ENCODE assay signal across 14 cellular contexts in genomic region chr11:78208257-78209165, GRCh38. TPM values are rescaled to one million over a fixed set of nuclear protein-coding genes. Genes with fewer than 3 reads are reported as not detected.
DNase-seq lines count a peak whose midpoint lies in the region; ATAC-seq and TF ChIP-seq lines count a peak whose summit lies in the region.
"Had no signal": no experiment of that assay in that cellular context is flagged by ENCODE, and none has a peak within 500 bp of the region (broad histone marks: within the 10 kb centered on the region; RNA-seq: fewer than 3 reads in every experiment).

No MANE protein-coding gene starts in this region.

- CTCF ChIA-PET in MCF 10A (lab: Yijun Ruan, JAX) (interaction anchor here (0.6 kb wide), 1 partner anchor 301 kb away, joined by 4 read pairs; no protein-coding TSS in a partner anchor), mammary epithelial cell (lab: Charles Lee; ENCODE audit: low non-redundant PET) (no interaction called here)

- dilution Hi-C loops in mammary epithelial cell (cut with HindIII; ENCODE audit: low sequenced_read_pairs) = loop anchor here (5.0 kb wide), 1 partner anchor 104 kb away; no protein-coding TSS in a partner anchor

- H3K79me2 ChIP-seq in mammary epithelial cell (ENCODE audit: insufficient read depth, low read length) = peaks cover 10% of the 10 kb centered on the region

- no peaks in the 10 kb centered on the region for H3K9me3 Mint-ChIP-seq in MCF 10A (ENCODE audit: unreplicated experiment)
- H3K9me3 Mint-ChIP-seq: activated CD4-positive, alpha-beta T cell treated with anti-CD3 and anti-CD28 coated beads, Interleukin-2, amount 10 ng/mL, durations not matched to agents 24 days and 14 days had no signal

- H4K20me1 ChIP-seq in mammary epithelial cell (ENCODE audit: insufficient read depth, low read length) = no peaks in the 10 kb centered on the region

- peaks cover 6% of the 10 kb centered on the region for H3K36me3 ChIP-seq in mammary epithelial cell (ENCODE audit: insufficient read depth, low read length)
- H3K36me3 ChIP-seq in spleen = peaks cover 0 to 75% (median 16%) of the 10 kb centered on the region in 6 donors
- H3K36me3 ChIP-seq in WERI-Rb-1 = peaks cover 18% of the 10 kb centered on the region

- no peak overlapping the region for H3K4me3 Mint-ChIP-seq in MCF 10A (ENCODE audit: unreplicated experiment)
- peak overlapping the region; percentile 25 for H3K4me3 Mint-ChIP-seq in T-helper 17 cell
- H3K4me3 Mint-ChIP-seq: activated CD4-positive, alpha-beta T cell treated with anti-CD3 and anti-CD28 coated beads, Interleukin-2, amount 10 ng/mL, durations not matched to agents 24 days and 14 days had no signal

- H3K4me1 ChIP-seq in mammary epithelial cell (ENCODE audit: insufficient read depth, low read length) = no peaks in the 10 kb centered on the region
- H3K4me1 ChIP-seq in spleen = peaks cover 0 to under 1% (median under 1%) of the 10 kb centered on the region in 6 donors
- H3K4me1 ChIP-seq: Peyer's patch had no signal

- H3K9me3 ChIP-seq in mammary epithelial cell (replicated peaks; ENCODE audit: insufficient read depth, low read length) (no peaks in the 10 kb centered on the region), T-helper 17 cell (ENCODE audit: control insufficient read depth, low read length, poor library complexity, severe bottlenecking) (no peaks in the 10 kb centered on the region), spleen (no peaks in the 10 kb centered on the region), WERI-Rb-1 (ENCODE audit: severe bottlenecking) (no peaks in the 10 kb centered on the region)
- H3K9me3 ChIP-seq: Peyer's patch had no signal

- BruUV-seq in MCF 10A (replicated peaks; lab: Mats Ljungman, UMichigan) (no TSS peak), mammary epithelial cell (replicated peaks; lab: Mats Ljungman, UMichigan) (no TSS peak)

- H2AFZ ChIP-seq in mammary epithelial cell (ENCODE audit: low read depth, low read length) = no peak overlapping the region

- H3K9ac ChIP-seq in mammary epithelial cell (ENCODE audit: insufficient read depth, low read length) = no peak overlapping the region

- H3K27me3 ChIP-seq in mammary epithelial cell (ENCODE audit: insufficient read depth, low read length) (no peaks in the 10 kb centered on the region), spleen (replicated peaks in 1 of 7) (no peaks in the 10 kb centered on the region), WERI-Rb-1 (ENCODE audit: insufficient read depth, low read depth, severe bottlenecking) (no peaks in the 10 kb centered on the region)
- H3K27me3 ChIP-seq: Peyer's patch had no signal

- no peak overlapping the region for H3K4me3 ChIP-seq in mammary epithelial cell (replicated peaks in 1 of 3; ENCODE audit: insufficient read depth in 1 of 3, low read depth in 2 of 3, low read length in 3 of 3)
- H3K4me3 ChIP-seq in foreskin fibroblast (ENCODE audit: low read depth in 1 of 2, low read length in 2 of 2) = no peak overlapping the region
- H3K4me3 ChIP-seq in spleen = no peak overlapping the region
- no peak overlapping the region for H3K4me3 ChIP-seq in WERI-Rb-1 (ENCODE audit: low read depth, low read length)
- H3K4me3 ChIP-seq: Peyer's patch, smooth muscle cell had no signal

- TF ChIP-seq CTCF in MCF 10A (IDR thresholded peaks at IDR 0.05; ENCODE audit: unreplicated experiment) = no peak
- TF ChIP-seq CTCF in mammary epithelial cell (conservative IDR thresholded peaks at IDR 0.05 in 1 of 2, IDR thresholded peaks at IDR 0.05 in 1 of 2; ENCODE audit: extremely low read depth in 1 of 2, insufficient read depth in 1 of 2, low read depth in 1 of 2, low read length in 2 of 2) = no peak
- no peak for TF ChIP-seq CTCF in foreskin fibroblast (IDR thresholded peaks at IDR 0.05; ENCODE audit: low read depth, low read length)
- TF ChIP-seq CTCF in spleen (IDR thresholded peaks at IDR 0.05 in 8 of 11, conservative IDR thresholded peaks at IDR 0.05 in 3 of 11) = no peak
- no peak for TF ChIP-seq CTCF in GM20000 (IDR thresholded peaks at IDR 0.05; ENCODE audit: extremely low read depth, missing control alignments)
- TF ChIP-seq CTCF in WERI-Rb-1 (IDR thresholded peaks at IDR 0.05; ENCODE audit: low read depth, low read length) = no peak

- POLR2A ChIA-PET in MCF 10A (lab: Yijun Ruan, JAX) = no interaction called here

- H3K27ac Mint-ChIP-seq in MCF 10A (ENCODE audit: low read depth, unreplicated experiment) = peak overlapping the region; percentile 28
- H3K27ac Mint-ChIP-seq in T-helper 17 cell = peak overlapping the region; percentile 100
- H3K27ac Mint-ChIP-seq: activated CD4-positive, alpha-beta T cell treated with anti-CD3 and anti-CD28 coated beads, Interleukin-2, amount 10 ng/mL, durations not matched to agents 24 days and 14 days had no signal

- H3K4me2 ChIP-seq in mammary epithelial cell (ENCODE audit: insufficient read depth, low read depth, low read length) = no peak overlapping the region
- H3K4me2 ChIP-seq: smooth muscle cell had no signal

- no peak for TF ChIP-seq POLR2A in spleen (IDR thresholded peaks at IDR 0.05)

- 94% methylated on average over 15 of the region's 16 CpGs for WGBS in mammary epithelial cell (ENCODE audit: low coverage, missing lambda C conversion rate)
- WGBS in spleen, 5 donors = 86 to 94% (median 88%) methylated on average over 16 of the region's 16 CpGs

- no peak overlapping the region for H3K27ac ChIP-seq in mammary epithelial cell (ENCODE audit: insufficient read depth, low read depth, low read length)
- H3K27ac ChIP-seq in spleen = no peak overlapping the region
- no peak overlapping the region for H3K27ac ChIP-seq in WERI-Rb-1
- H3K27ac ChIP-seq: Peyer's patch had no signal

- H3K27me3 Mint-ChIP-seq in MCF 10A (ENCODE audit: insufficient read depth, unreplicated experiment) (no peaks in the 10 kb centered on the region), T-helper 17 cell (no peaks in the 10 kb centered on the region)
- H3K27me3 Mint-ChIP-seq: activated CD4-positive, alpha-beta T cell treated with anti-CD3 and anti-CD28 coated beads, Interleukin-2, amount 10 ng/mL, durations not matched to agents 24 days and 14 days had no signal

- ATAC-seq in T-helper 17 cell = no peak
- ATAC-seq in activated CD4-positive, CD25-positive, alpha-beta regulatory T cell treated with anti-CD3 and anti-CD28 coated beads, Interleukin-2, amount 50 U/mL, for 24 hours = no peak

- H3K4me1 Mint-ChIP-seq in MCF 10A (ENCODE audit: insufficient read depth, unreplicated experiment) = no peaks in the 10 kb centered on the region
- H3K4me1 Mint-ChIP-seq in T-helper 17 cell = peaks cover 18% of the 10 kb centered on the region

- no peak for DNase-seq in MCF 10A (ENCODE audit: unreplicated experiment)
- no peak for DNase-seq in mammary epithelial cell
- DNase-seq in T-helper 17 cell = no peak
- DNase-seq in foreskin fibroblast = peak; percentile 47 to 60
- peak; percentile 51 for DNase-seq in spleen
- DNase-seq in GM20000 (ENCODE audit: low spot score) = no peak
- DNase-seq in WERI-Rb-1 = no peak
- DNase-seq: activated CD4-positive, alpha-beta T cell treated with anti-CD3 and anti-CD28 coated beads, Interleukin-2, amount 10 ng/mL, durations not matched to agents 24 days and 14 days; activated T-cell treated with anti-CD3 and anti-CD28 coated beads, Interleukin-2, amount 50 U/mL, for 48 hours; NCI-H1436 treated with DMSO at 0.1 percent for 48 hours; nucleus accumbens had no signal

- H3K36me3 Mint-ChIP-seq in MCF 10A (ENCODE audit: insufficient read depth, unreplicated experiment) (peaks cover 12% of the 10 kb centered on the region), T-helper 17 cell (ENCODE audit: low read depth) (peaks cover 4% of the 10 kb centered on the region)

- intact Hi-C loops in MCF 10A (cut with micrococcal nuclease) = no loop called here
- intact Hi-C loops in mammary epithelial cell (cut with micrococcal nuclease) = no loop called here
- intact Hi-C loops in spleen (cut with DNase I; ENCODE audit: low total_unique reads) = no loop called here

- in situ Hi-C loops in mammary epithelial cell (cut with MboI; ENCODE audit: low sequenced_read_pairs in 2 of 2) = no loop called here

RNA-seq across cellular contexts. Expression of gene USP35, which starts 19.8 kb away (rescaled TPM):
- 6.7 and 10.3 TPM in 2 replicates for total RNA-seq in MCF 10A (2022)
- total RNA-seq in mammary epithelial cell = 10 to 100 TPM; 10.7 to 13.3 TPM
- 5.1 TPM for polyA plus RNA-seq in mammary epithelial cell
- polyA minus RNA-seq in mammary epithelial cell = 26.7 TPM
- total RNA-seq in T-helper 17 cell = 10 to 100 TPM; 10.5 to 13.4 TPM
- 1 to 10 TPM; 5.6 to 9.5 (median 6.5) TPM for total RNA-seq in spleen
- 1 to 10 TPM; 1.6 to 6.5 (median 1.6) TPM for polyA plus RNA-seq in spleen

RNA-seq across cellular contexts. Expression of gene KCTD21, which starts 20.1 kb away (rescaled TPM):
- 10.2 and 11.3 TPM in 2 replicates for total RNA-seq in MCF 10A (2022)
- total RNA-seq in mammary epithelial cell = 1 to 10 TPM; 8.7 to 9.7 TPM
- polyA plus RNA-seq in mammary epithelial cell = 9.2 TPM
- polyA minus RNA-seq in mammary epithelial cell = 43.7 TPM
- total RNA-seq in T-helper 17 cell = 1 to 10 TPM; 2.4 to 4.0 TPM
- 10 to 100 TPM in 2 of 7 donors, 1 to 10 TPM in 5; 6.0 to 13.6 (median 7.2) TPM for total RNA-seq in spleen
- 1 to 10 TPM; 1.2 to 3.4 (median 1.4) TPM for polyA plus RNA-seq in spleen

Comparison
In these comparisons a context has a peak if more than half of its experiments do, and no peak if none do; other contexts are left out.
1. DNase-seq: peak in foreskin fibroblast (2 of 2) and spleen (single experiment); none in MCF 10A (single experiment), mammary epithelial cell (single experiment), T-helper 17 cell (0 of 3), GM20000 (single experiment) and WERI-Rb-1 (single experiment).